ENCODE assay signal across 1 cellular context in the genomic region with DNA sequence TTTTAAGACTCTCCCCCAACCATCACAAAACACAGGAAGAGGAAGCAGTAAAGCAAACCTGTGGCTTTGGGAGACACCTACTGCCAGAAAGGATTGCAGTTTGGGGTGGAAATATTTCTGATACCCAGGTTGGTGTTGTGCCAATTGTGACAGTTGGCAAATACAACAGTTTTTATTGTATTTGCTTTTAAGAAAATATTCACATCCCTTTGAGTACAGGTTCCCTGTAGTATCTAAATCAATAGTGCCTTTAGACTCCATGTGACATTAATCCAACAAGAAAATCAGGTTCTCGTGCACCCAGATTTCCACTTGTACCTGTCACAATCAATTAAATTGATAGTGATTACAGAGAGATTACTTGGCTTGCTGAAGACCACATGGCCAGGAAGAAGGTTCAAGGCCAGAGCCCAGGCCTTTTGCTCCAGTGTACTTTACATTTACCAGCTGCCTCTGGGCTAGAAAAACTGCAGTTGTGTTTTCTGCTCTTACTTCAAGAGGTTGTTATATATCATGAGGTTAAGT.
TF ChIP-seq lines count a peak whose summit lies in the region.

No MANE protein-coding gene starts in this region.

TF ChIP-seq in SK-N-SH treated with all-trans-retinoic acid at 6 μM for 48 hours, 23 proteins besides CTCF, POLR2A, EP300 and RAD21 (continued from another document):
- no peak for TF ChIP-seq CSRNP3 (CRISPR knock-in tag; IDR thresholded peaks at IDR 0.05)
- TF ChIP-seq CSDC2 (CRISPR knock-in tag; IDR thresholded peaks at IDR 0.05) = no peak
- TF ChIP-seq ZFP3 (CRISPR knock-in tag; IDR thresholded peaks at IDR 0.05) = no peak
- no peak for TF ChIP-seq ZNF70 (CRISPR knock-in tag; IDR thresholded peaks at IDR 0.05)
- TF ChIP-seq, protein P1, sequence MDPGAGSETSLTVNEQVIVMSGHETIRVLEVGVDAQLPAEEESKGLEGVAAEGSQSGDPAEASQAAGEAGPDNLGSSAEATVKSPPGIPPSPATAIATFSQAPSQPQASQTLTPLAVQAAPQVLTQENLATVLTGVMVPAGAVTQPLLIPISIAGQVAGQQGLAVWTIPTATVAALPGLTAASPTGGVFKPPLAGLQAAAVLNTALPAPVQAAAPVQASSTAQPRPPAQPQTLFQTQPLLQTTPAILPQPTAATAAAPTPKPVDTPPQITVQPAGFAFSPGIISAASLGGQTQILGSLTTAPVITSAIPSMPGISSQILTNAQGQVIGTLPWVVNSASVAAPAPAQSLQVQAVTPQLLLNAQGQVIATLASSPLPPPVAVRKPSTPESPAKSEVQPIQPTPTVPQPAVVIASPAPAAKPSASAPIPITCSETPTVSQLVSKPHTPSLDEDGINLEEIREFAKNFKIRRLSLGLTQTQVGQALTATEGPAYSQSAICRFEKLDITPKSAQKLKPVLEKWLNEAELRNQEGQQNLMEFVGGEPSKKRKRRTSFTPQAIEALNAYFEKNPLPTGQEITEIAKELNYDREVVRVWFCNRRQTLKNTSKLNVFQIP (CRISPR knock-in tag; IDR thresholded peaks at IDR 0.05; ENCODE audit: borderline replicate concordance, low read depth) = no peak
- no peak for TF ChIP-seq SNAI2 (CRISPR knock-in tag; IDR thresholded peaks at IDR 0.05)
- no peak for TF ChIP-seq ZNF565 (CRISPR knock-in tag; conservative IDR thresholded peaks at IDR 0.05; ENCODE audit: low read depth)
- TF ChIP-seq GLIS3 (CRISPR knock-in tag; IDR thresholded peaks at IDR 0.05) = no peak
- no peak for TF ChIP-seq ZFP30 (CRISPR knock-in tag; IDR thresholded peaks at IDR 0.05)
